In genomic region chr2:4995466-4995865, GRCh38 we compare ENCODE assay signal across 17 cellular contexts.
DNase-seq lines count a peak whose midpoint lies in the region; ATAC-seq, FAIRE-seq and TF ChIP-seq lines count a peak whose summit lies in the region.
"Had no signal": no experiment of that assay in that cellular context is flagged by ENCODE, and none has a peak within 500 bp of the region (broad histone marks: within the 10 kb centered on the region; RNA-seq: fewer than 3 reads in every experiment).

No MANE protein-coding gene starts in this region.

- H3K36me3 ChIP-seq in GM23338 (ENCODE audit: insufficient read depth), result 0 out of 2 replicates have a peak, but pooled peaks cover 4% of the 10 kb centered on the region
- no peaks in the 10 kb centered on the region for H3K36me3 ChIP-seq in HUES64 (ENCODE audit: insufficient read depth, low read length)
- no peaks in the 10 kb centered on the region for H3K36me3 ChIP-seq in OCI-LY7 (ENCODE audit: insufficient read depth, low read length)
- no peaks in the 10 kb centered on the region for H3K36me3 ChIP-seq in iPS DF 6.9 (ENCODE audit: control insufficient read depth, insufficient read depth, low read length)
- no peaks in the 10 kb centered on the region for H3K36me3 ChIP-seq in mammary epithelial cell (ENCODE audit: insufficient read depth, low read length)
- H3K36me3 ChIP-seq: BLaER1 had no signal

- H3K4me3 Mint-ChIP-seq in GM23338, result no peak overlapping the region

- in situ Hi-C loops in mammary epithelial cell (cut with MboI; ENCODE audit: low sequenced_read_pairs in 2 of 2), result no loop called here

- no peaks in the 10 kb centered on the region for H3K27me3 Mint-ChIP-seq in GM23338 (ENCODE audit: insufficient read depth, low read depth, poor library complexity)

- H3K9me2 ChIP-seq in GM23338 (ENCODE audit: insufficient read depth) (no peaks in the 10 kb centered on the region), OCI-LY7 (ENCODE audit: insufficient read depth, low read length) (no peaks in the 10 kb centered on the region)

- H3F3A ChIP-seq in GM23338 (replicated peaks; ENCODE audit: low read depth), result no peaks in the 10 kb centered on the region

- DNase-seq in GM23338 (ENCODE audit: low spot score), result peak; percentile 35
- DNase-seq in OCI-LY7 (ENCODE audit: low spot score), result peak; percentile 2
- peak; percentile 25 for DNase-seq in iPS DF 6.9 (ENCODE audit: low read depth, low spot score)
- DNase-seq in mammary epithelial cell, result no peak
- no peak for DNase-seq in D721Med (ENCODE audit: insufficient read length, low spot score)
- DNase-seq: KBM-7, NCI-H1105 treated with DMSO at 0.1 percent for 48 hours, NCI-H1930, NCI-H2227 treated with DMSO at 0.1 percent for 48 hours, NCI-H82, OCI-M1, RPMI8226, SW 1271 had no signal

- TF ChIP-seq CTCF in GM23338 (conservative IDR thresholded peaks at IDR 0.05; ENCODE audit: low read depth in 2 of 2) (peak; percentile 23 to 50; a peak in 3 of 4 replicates), OCI-LY7 (conservative IDR thresholded peaks at IDR 0.05; ENCODE audit: low read length) (no peak), mammary epithelial cell (conservative IDR thresholded peaks at IDR 0.05 in 1 of 2, IDR thresholded peaks at IDR 0.05 in 1 of 2; ENCODE audit: extremely low read depth in 1 of 2, insufficient read depth in 1 of 2, low read depth in 1 of 2, low read length in 2 of 2) (no peak), D721Med (IDR thresholded peaks at IDR 0.05; ENCODE audit: insufficient read depth, missing control alignments) (no peak)

- dilution Hi-C loops in mammary epithelial cell (cut with HindIII; ENCODE audit: low sequenced_read_pairs), result no loop called here

- H3K4me2 ChIP-seq in GM23338, result no peak overlapping the region
- no peak overlapping the region for H3K4me2 ChIP-seq in OCI-LY7 (ENCODE audit: low read length)
- H3K4me2 ChIP-seq in mammary epithelial cell (ENCODE audit: insufficient read depth, low read depth, low read length), result no peak overlapping the region
- H3K4me2 ChIP-seq: BLaER1 had no signal

- H3K4me3 ChIP-seq in GM23338 (no peak overlapping the region), HUES64 (ENCODE audit: low read length) (no peak overlapping the region), OCI-LY7 (ENCODE audit: low read depth, low read length, poor library complexity, severe bottlenecking) (no peak overlapping the region), iPS DF 6.9 (ENCODE audit: low read length) (no peak overlapping the region), mammary epithelial cell (replicated peaks in 1 of 3; ENCODE audit: insufficient read depth in 1 of 3, low read depth in 2 of 3, low read length in 3 of 3) (no peak overlapping the region)
- H3K4me3 ChIP-seq: BLaER1 had no signal

- H2AFZ ChIP-seq in GM23338 (no peak overlapping the region), OCI-LY7 (ENCODE audit: low read length) (no peak overlapping the region), mammary epithelial cell (ENCODE audit: low read depth, low read length) (no peak overlapping the region)

- no peak overlapping the region for H3K9ac ChIP-seq in HUES64 (ENCODE audit: low read depth, low read length)
- no peak overlapping the region for H3K9ac ChIP-seq in mammary epithelial cell (ENCODE audit: insufficient read depth, low read length)
- H3K9ac ChIP-seq: BLaER1 had no signal

- 37% methylated on average over 5 of the region's 5 CpGs for WGBS in HUES64
- WGBS in iPS DF 6.9 (ENCODE audit: insufficient coverage, insufficient read length), result no CpG with 5 or more reads among the region's 5 CpGs
- WGBS in mammary epithelial cell (ENCODE audit: low coverage, missing lambda C conversion rate), result 80% methylated on average over 4 of the region's 5 CpGs

- H3K9me3 ChIP-seq in HUES64 (ENCODE audit: insufficient read depth, low read depth, low read length) (no peaks in the 10 kb centered on the region), OCI-LY7 (ENCODE audit: low read length) (no peaks in the 10 kb centered on the region), iPS DF 6.9 (ENCODE audit: control insufficient read depth, insufficient read depth, low read length) (no peaks in the 10 kb centered on the region), mammary epithelial cell (replicated peaks; ENCODE audit: insufficient read depth, low read length) (no peaks in the 10 kb centered on the region)
- H3K9me3 ChIP-seq: BLaER1 had no signal

- ATAC-seq in GM23338 (peak; percentile 71), GM21526 (IDR thresholded peaks at IDR 0.05; ENCODE audit: low FRiP score, unreplicated experiment) (no peak), GM18519 (IDR thresholded peaks at IDR 0.05; ENCODE audit: low FRiP score, unreplicated experiment) (no peak)

- H3K79me2 ChIP-seq in GM23338 (replicated peaks; ENCODE audit: insufficient read depth), result no peaks in the 10 kb centered on the region
- H3K79me2 ChIP-seq in OCI-LY7 (ENCODE audit: insufficient read depth, low read depth, low read length), result no peaks in the 10 kb centered on the region
- no peaks in the 10 kb centered on the region for H3K79me2 ChIP-seq in mammary epithelial cell (ENCODE audit: insufficient read depth, low read length)

- peaks cover 5% of the 10 kb centered on the region; the same call in 1 of the 3 replicates for H3K4me1 Mint-ChIP-seq in GM23338

- no peak for FAIRE-seq in D721Med (lab: Jason Lieb, UNC)

- peaks cover 11% of the 10 kb centered on the region; the same call in 1 of the 3 replicates for H3K36me3 Mint-ChIP-seq in GM23338 (ENCODE audit: low read depth)

- H4K20me1 ChIP-seq in GM23338 (replicated peaks; ENCODE audit: insufficient read depth) (no peaks in the 10 kb centered on the region), OCI-LY7 (ENCODE audit: insufficient read depth, low read length) (no peaks in the 10 kb centered on the region), mammary epithelial cell (ENCODE audit: insufficient read depth, low read length) (no peaks in the 10 kb centered on the region)
- H4K20me1 ChIP-seq: BLaER1 had no signal

- BruUV-seq in OCI-LY7 (replicated peaks; lab: Mats Ljungman, UMichigan) (no TSS peak), mammary epithelial cell (replicated peaks; lab: Mats Ljungman, UMichigan) (no TSS peak)

- no peaks in the 10 kb centered on the region for H3K27me3 ChIP-seq in GM23338 (ENCODE audit: insufficient read depth)
- no peaks in the 10 kb centered on the region for H3K27me3 ChIP-seq in HUES64 (ENCODE audit: insufficient read depth, low read length)
- H3K27me3 ChIP-seq in iPS DF 6.9 (ENCODE audit: control insufficient read depth, insufficient read depth, low read length), result no peaks in the 10 kb centered on the region
- H3K27me3 ChIP-seq in mammary epithelial cell (ENCODE audit: insufficient read depth, low read length), result no peaks in the 10 kb centered on the region
- H3K27me3 ChIP-seq: BLaER1 had no signal

- H3K27ac ChIP-seq in GM23338 (ENCODE audit: low read depth) (no peak overlapping the region), HUES64 (ENCODE audit: low read depth, low read length) (peak overlapping the region; percentile 81), OCI-LY7 (ENCODE audit: low read depth, low read length, poor library complexity, severe bottlenecking) (no peak overlapping the region), iPS DF 6.9 (ENCODE audit: low read length) (no peak overlapping the region), mammary epithelial cell (ENCODE audit: insufficient read depth, low read depth, low read length) (no peak overlapping the region)
- H3K27ac ChIP-seq: BLaER1 had no signal

- no peak overlapping the region for H3K27ac Mint-ChIP-seq in GM23338

- intact Hi-C loops in OCI-LY7 (cut with micrococcal nuclease; ENCODE audit: unreplicated experiment) (no loop called here), mammary epithelial cell (cut with micrococcal nuclease) (no loop called here)

- H3K4me1 ChIP-seq in GM23338 (ENCODE audit: insufficient read depth), result no peaks in the 10 kb centered on the region
- peaks cover 13% of the 10 kb centered on the region for H3K4me1 ChIP-seq in HUES64 (ENCODE audit: insufficient read depth, low read length)
- H3K4me1 ChIP-seq in OCI-LY7 (ENCODE audit: insufficient read depth, low read length, poor library complexity, severe bottlenecking), result no peaks in the 10 kb centered on the region
- no peaks in the 10 kb centered on the region for H3K4me1 ChIP-seq in iPS DF 6.9 (ENCODE audit: control insufficient read depth, insufficient read depth, low read length)
- no peaks in the 10 kb centered on the region for H3K4me1 ChIP-seq in mammary epithelial cell (ENCODE audit: insufficient read depth, low read length)
- H3K4me1 ChIP-seq: BLaER1 had no signal

- CTCF ChIA-PET in OCI-LY7 (lab: Charles Lee; ENCODE audit: unreplicated experiment) (no interaction called here), mammary epithelial cell (lab: Charles Lee; ENCODE audit: low non-redundant PET) (no interaction called here)

- peaks cover 62% of the 10 kb centered on the region for H3K9me3 Mint-ChIP-seq in GM23338

- POLR2A ChIA-PET in OCI-LY7 (lab: Charles Lee), result no interaction called here

TF ChIP-seq in GM23338, 12 proteins besides CTCF, POLR2A, EP300 and RAD21 (continues in another document):
- TF ChIP-seq JUNB (IDR thresholded peaks at IDR 0.05; ENCODE audit: unreplicated experiment), result no peak
- TF ChIP-seq ZNF114 (CRISPR knock-in tag; IDR thresholded peaks at IDR 0.05), result 0 out of 2 replicates have a peak, but pooled peaks have one; percentile 16

Comparison
In these comparisons a context has a peak if more than half of its experiments do, and no peak if none do; other contexts are left out.
1. DNase-seq: peak in GM23338 (single experiment), OCI-LY7 (single experiment) and iPS DF 6.9 (single experiment); none in mammary epithelial cell (single experiment) and D721Med (single experiment).
2. CTCF ChIP-seq: peak in GM23338 (2 of 2); none in OCI-LY7 (single experiment), mammary epithelial cell (0 of 2) and D721Med (single experiment).